Comparison of ENCODE assay signal across 8 cellular contexts in the genomic region with DNA sequence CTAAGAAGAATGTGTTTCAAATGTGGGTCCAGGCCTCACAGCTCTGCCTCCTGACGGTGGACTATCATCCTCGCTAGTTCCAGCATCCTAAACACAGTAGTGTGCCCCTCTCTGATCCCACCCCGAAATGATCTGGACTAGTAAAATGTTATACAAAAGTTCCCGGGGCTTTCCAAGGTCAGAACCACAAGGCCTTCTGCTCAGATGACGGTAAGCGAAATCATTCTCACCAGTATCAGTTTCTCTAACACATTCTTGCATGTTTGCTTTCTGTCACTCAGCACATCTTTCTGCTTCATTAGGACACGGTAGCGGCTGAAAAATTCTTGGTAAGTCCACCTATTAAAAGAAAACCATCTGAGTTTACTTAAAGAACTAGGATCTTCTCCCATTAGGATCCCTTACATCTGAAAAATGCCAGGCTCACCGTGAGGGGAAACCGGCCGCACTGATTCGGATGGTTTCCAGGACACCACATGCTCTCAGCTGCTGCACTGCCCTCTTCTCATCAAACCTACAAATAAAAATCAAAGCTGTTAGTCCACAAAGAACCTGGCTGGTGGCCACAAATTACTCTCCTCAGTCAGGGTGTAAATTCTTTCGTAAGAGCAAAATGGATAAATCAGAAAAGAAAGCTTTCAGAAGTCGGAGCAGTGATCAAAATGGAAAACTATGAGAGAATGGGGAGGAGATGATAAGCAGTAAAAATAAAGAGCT.
A peak's percentile ranks its signal among the peaks of the same experiment; 100 is the strongest.
DNase-seq lines count a peak whose midpoint lies in the region; ATAC-seq and TF ChIP-seq lines count a peak whose summit lies in the region.

No MANE protein-coding gene starts in this region.

- DNase-seq in activated T-helper 2 cell treated with anti-CD3 and anti-CD28 coated beads, Interferon-gamma antibody, Interleukin-2, Interleukin-4, amounts not matched to agents 10 μg/mL and 5 μg/mL and 100 μg/mL, durations not matched to agents 14 hours and 24 hours and 36 hours (ENCODE audit: low spot score): no peak
- DNase-seq in sigmoid colon: no peak
- DNase-seq in GM03348 (ENCODE audit: low spot score): no peak
- no peak for DNase-seq in KBM-7
- DNase-seq in AG08396 (ENCODE audit: low spot score): no peak

- intact Hi-C loops in activated T-helper 2 cell treated with anti-CD3 and anti-CD28 coated beads, Interferon-gamma antibody, Interleukin-2, Interleukin-4, amounts not matched to agents 10 μg/mL and 5 μg/mL and 100 μg/mL, durations not matched to agents 14 hours and 24 hours and 36 hours (cut with micrococcal nuclease): no loop called here
- intact Hi-C loops in sigmoid colon (cut with DNase I): no loop called here

- H3K4me3 Mint-ChIP-seq in activated T-helper 2 cell treated with anti-CD3 and anti-CD28 coated beads, Interferon-gamma antibody, Interleukin-2, Interleukin-4, amounts not matched to agents 10 μg/mL and 5 μg/mL and 100 μg/mL, durations not matched to agents 14 hours and 24 hours and 36 hours (ENCODE audit: low read depth): no peak overlapping the region

- TF ChIP-seq POLR2A in sigmoid colon (IDR thresholded peaks at IDR 0.05): no peak

- peak overlapping the region; percentile 46 for H3K27ac Mint-ChIP-seq in activated T-helper 2 cell treated with anti-CD3 and anti-CD28 coated beads, Interferon-gamma antibody, Interleukin-2, Interleukin-4, amounts not matched to agents 10 μg/mL and 5 μg/mL and 100 μg/mL, durations not matched to agents 14 hours and 24 hours and 36 hours

- no peak for TF ChIP-seq CTCF in sigmoid colon (IDR thresholded peaks at IDR 0.05)

- H3K27me3 ChIP-seq in sigmoid colon: no peaks in the 10 kb centered on the region

- WGBS in sigmoid colon, 2 donors: 86 to 91% methylated on average over 14 of the region's 14 CpGs

- H3K27me3 Mint-ChIP-seq in activated T-helper 2 cell treated with anti-CD3 and anti-CD28 coated beads, Interferon-gamma antibody, Interleukin-2, Interleukin-4, amounts not matched to agents 10 μg/mL and 5 μg/mL and 100 μg/mL, durations not matched to agents 14 hours and 24 hours and 36 hours (ENCODE audit: low read depth): no peaks in the 10 kb centered on the region

- ATAC-seq in GM18498 (IDR thresholded peaks at IDR 0.05; ENCODE audit: unreplicated experiment) (peak; percentile 73), GM19351 (IDR thresholded peaks at IDR 0.05; ENCODE audit: unreplicated experiment) (peak; percentile 61), HG02981 (IDR thresholded peaks at IDR 0.05; ENCODE audit: unreplicated experiment) (peak; percentile 63)

- H3K4me3 ChIP-seq in sigmoid colon: no peak overlapping the region

- no peaks in the 10 kb centered on the region for H3K9me3 ChIP-seq in sigmoid colon

- peaks cover 23% of the 10 kb centered on the region for H3K4me1 Mint-ChIP-seq in activated T-helper 2 cell treated with anti-CD3 and anti-CD28 coated beads, Interferon-gamma antibody, Interleukin-2, Interleukin-4, amounts not matched to agents 10 μg/mL and 5 μg/mL and 100 μg/mL, durations not matched to agents 14 hours and 24 hours and 36 hours (ENCODE audit: low read depth)

- no peak for TF ChIP-seq EP300 in sigmoid colon (IDR thresholded peaks at IDR 0.05)

- H3K27ac ChIP-seq in sigmoid colon: peak overlapping the region in 1 of 4 donors; percentile 19

- in situ Hi-C loops in KBM-7 (cut with MboI; ENCODE audit: low pct_unique_long_range_greater_than_20kb, low sequenced_read_pairs): no loop called here

- peaks cover 8 to 86% (median 33%) of the 10 kb centered on the region in 4 donors for H3K36me3 ChIP-seq in sigmoid colon

- no peaks in the 10 kb centered on the region for H3K4me1 ChIP-seq in sigmoid colon

- no peaks in the 10 kb centered on the region for H3K9me3 Mint-ChIP-seq in activated T-helper 2 cell treated with anti-CD3 and anti-CD28 coated beads, Interferon-gamma antibody, Interleukin-2, Interleukin-4, amounts not matched to agents 10 μg/mL and 5 μg/mL and 100 μg/mL, durations not matched to agents 14 hours and 24 hours and 36 hours

- peaks cover 57% of the 10 kb centered on the region for H3K36me3 Mint-ChIP-seq in activated T-helper 2 cell treated with anti-CD3 and anti-CD28 coated beads, Interferon-gamma antibody, Interleukin-2, Interleukin-4, amounts not matched to agents 10 μg/mL and 5 μg/mL and 100 μg/mL, durations not matched to agents 14 hours and 24 hours and 36 hours (ENCODE audit: low read depth)
